8 cellular contexts compared by ENCODE assay signal in the genomic region with DNA sequence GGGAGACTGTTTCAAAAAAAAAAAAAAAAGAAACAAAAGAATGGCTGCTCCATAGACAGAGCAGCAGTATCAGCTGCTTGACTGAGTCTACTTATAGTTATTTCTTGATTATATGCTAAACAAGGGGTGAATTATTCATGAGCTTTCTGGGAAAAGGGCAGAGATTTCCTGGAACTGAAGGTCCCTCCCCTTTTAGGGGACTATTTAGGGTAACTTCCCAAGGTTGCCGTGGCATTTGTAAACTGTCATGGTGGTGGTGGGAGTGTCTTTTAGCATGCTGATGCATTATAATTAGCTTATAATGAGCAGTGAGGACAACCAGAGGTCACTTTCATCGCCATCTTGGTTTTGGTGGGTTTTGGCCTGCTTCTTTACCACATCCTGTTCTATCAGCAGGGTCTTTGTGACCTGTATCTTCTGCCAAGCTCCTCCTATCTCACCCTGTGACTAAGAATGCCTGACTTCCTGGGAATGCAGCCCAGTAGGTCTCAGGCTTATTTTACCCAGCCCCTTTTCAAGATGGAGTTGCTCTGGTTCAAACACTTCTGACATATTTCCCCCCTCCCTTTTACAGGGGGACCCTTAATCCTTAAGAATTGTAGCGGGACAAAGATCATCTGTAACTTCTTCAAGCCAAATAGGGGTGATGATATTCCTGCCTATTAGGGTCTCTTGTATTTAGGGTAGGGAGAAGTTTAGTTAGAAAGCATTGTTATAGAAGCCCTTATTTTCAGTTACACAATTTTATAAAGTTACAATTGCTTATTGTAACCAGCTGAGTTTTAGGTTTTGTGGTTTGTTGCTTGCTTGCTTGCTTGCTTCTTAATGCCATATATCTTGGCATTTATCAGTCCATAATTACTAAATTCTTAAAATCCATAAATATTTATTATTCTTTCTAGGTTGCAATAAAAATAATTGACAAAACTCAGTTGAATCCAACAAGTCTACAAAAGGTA. TPM values are rescaled to one million over a fixed set of nuclear protein-coding genes. Genes with fewer than 3 reads are reported as not detected.
DNase-seq lines count a peak whose midpoint lies in the region; ATAC-seq and TF ChIP-seq lines count a peak whose summit lies in the region.

No MANE protein-coding gene starts in this region.

- peaks cover 11% of the 10 kb centered on the region for H3K4me1 Mint-ChIP-seq in nephron progenitor cell

- H3K4me2 ChIP-seq in mammary epithelial cell (ENCODE audit: insufficient read depth, low read depth, low read length): no peak overlapping the region

- H3K4me3 ChIP-seq in mammary epithelial cell (replicated peaks in 1 of 3; ENCODE audit: insufficient read depth in 1 of 3, low read depth in 2 of 3, low read length in 3 of 3) (no peak overlapping the region), tibial artery (no peak overlapping the region)

- H3K9me3 ChIP-seq in mammary epithelial cell (replicated peaks; ENCODE audit: insufficient read depth, low read length): no peaks in the 10 kb centered on the region
- H3K9me3 ChIP-seq in tibial artery: no peaks in the 10 kb centered on the region

- H4K20me1 ChIP-seq in mammary epithelial cell (ENCODE audit: insufficient read depth, low read length): peaks cover 4% of the 10 kb centered on the region

- H3K27ac ChIP-seq in mammary epithelial cell (ENCODE audit: insufficient read depth, low read depth, low read length): no peak overlapping the region
- H3K27ac ChIP-seq in tibial artery: no peak overlapping the region

- H3K4me3 Mint-ChIP-seq in nephron progenitor cell: no peak overlapping the region

- in situ Hi-C loops in mammary epithelial cell (cut with MboI; ENCODE audit: low sequenced_read_pairs in 2 of 2): no loop called here

- peaks cover 6% of the 10 kb centered on the region for H3K36me3 ChIP-seq in mammary epithelial cell (ENCODE audit: insufficient read depth, low read length)
- no peaks in the 10 kb centered on the region for H3K36me3 ChIP-seq in tibial artery

- CTCF ChIA-PET in mammary epithelial cell (lab: Charles Lee; ENCODE audit: low non-redundant PET): no interaction called here

- H3K4me1 ChIP-seq in mammary epithelial cell (ENCODE audit: insufficient read depth, low read length) (peaks cover 8% of the 10 kb centered on the region), tibial artery (peaks cover 0 to 37% (median 17%) of the 10 kb centered on the region in 4 donors)

- H2AFZ ChIP-seq in mammary epithelial cell (ENCODE audit: low read depth, low read length): no peak overlapping the region

- WGBS in mammary epithelial cell (ENCODE audit: low coverage, missing lambda C conversion rate): 90% methylated on average over 3 of the region's 3 CpGs

- peaks cover 40% of the 10 kb centered on the region for H3K36me3 Mint-ChIP-seq in nephron progenitor cell (ENCODE audit: low read depth)

- no TSS peak for BruUV-seq in mammary epithelial cell (replicated peaks; lab: Mats Ljungman, UMichigan)

- ATAC-seq in GM18907 (IDR thresholded peaks at IDR 0.05; ENCODE audit: unreplicated experiment) (no peak), GM21423 (IDR thresholded peaks at IDR 0.05; ENCODE audit: unreplicated experiment) (no peak)

- no peak for TF ChIP-seq CTCF in mammary epithelial cell (conservative IDR thresholded peaks at IDR 0.05 in 1 of 2, IDR thresholded peaks at IDR 0.05 in 1 of 2; ENCODE audit: extremely low read depth in 1 of 2, insufficient read depth in 1 of 2, low read depth in 1 of 2, low read length in 2 of 2)
- no peak for TF ChIP-seq CTCF in nephron progenitor cell (IDR thresholded peaks at IDR 0.05)
- TF ChIP-seq CTCF in tibial artery (IDR thresholded peaks at IDR 0.05): no peak

- dilution Hi-C loops in mammary epithelial cell (cut with HindIII; ENCODE audit: low sequenced_read_pairs): no loop called here

- intact Hi-C loops in mammary epithelial cell (cut with micrococcal nuclease): no loop called here
- intact Hi-C loops in tibial artery (cut with DNase I; ENCODE audit: low total_unique reads): no loop called here

- peak; percentile 43 for DNase-seq in ELF-1 (ENCODE audit: low read depth, low spot score)
- peak; percentile 19 for DNase-seq in RKO (ENCODE audit: low spot score)
- peak; percentile 52 for DNase-seq in mammary epithelial cell
- no peak for DNase-seq in nephron progenitor cell
- DNase-seq in NCI-H774 (lab: John Stamatoyannopoulos, UW): no peak
- no peak for DNase-seq in tibial artery

- H3K9ac ChIP-seq in mammary epithelial cell (ENCODE audit: insufficient read depth, low read length): no peak overlapping the region

- H3K9me3 Mint-ChIP-seq in nephron progenitor cell: no peaks in the 10 kb centered on the region

- no peaks in the 10 kb centered on the region for H3K27me3 Mint-ChIP-seq in nephron progenitor cell (ENCODE audit: low read depth, poor library complexity)

- H3K27me3 ChIP-seq in mammary epithelial cell (ENCODE audit: insufficient read depth, low read length) (no peaks in the 10 kb centered on the region), tibial artery (no peaks in the 10 kb centered on the region)

- peak overlapping the region; percentile 13 for H3K27ac Mint-ChIP-seq in nephron progenitor cell

- H3K79me2 ChIP-seq in mammary epithelial cell (ENCODE audit: insufficient read depth, low read length): peaks cover 95% of the 10 kb centered on the region

RNA-seq across cellular contexts. Expression of a gene that starts 42.5 kb away (rescaled TPM):
- 100 to 1,000 TPM in 1 of 2 donors, 10 to 100 TPM in 1; 85.7 to 175 TPM for total RNA-seq in mammary epithelial cell
- 87.2 TPM for polyA plus RNA-seq in mammary epithelial cell
- 171 TPM for polyA minus RNA-seq in mammary epithelial cell

Comparison
In these comparisons a context has a peak if more than half of its experiments do, and no peak if none do; other contexts are left out.
1. DNase-seq: peak in ELF-1 (single experiment), RKO (single experiment) and mammary epithelial cell (single experiment); none in nephron progenitor cell (single experiment), NCI-H774 (single experiment) and tibial artery (0 of 2).